10 cellular contexts compared by ENCODE assay signal in genomic region chr17:42139093-42139492, GRCh38. TPM values are rescaled to one million over a fixed set of nuclear protein-coding genes. Genes with fewer than 3 reads are reported as not detected.
"Had no signal": no experiment of that assay in that cellular context is flagged by ENCODE, and none has a peak within 500 bp of the region (broad histone marks: within the 10 kb centered on the region; RNA-seq: fewer than 3 reads in every experiment).

No MANE protein-coding gene starts in this region.

- DNase-seq: activated B cell treated with CpG ODN at 0.5 μM for 24 hours; activated CD4-positive, alpha-beta T cell treated with anti-CD3 and anti-CD28 coated beads, Interleukin-2, amount 10 ng/mL, durations not matched to agents 24 days and 14 days; activated naive CD4-positive, alpha-beta T cell treated with anti-CD3 and anti-CD28 coated beads, Interleukin-2, amount 50 U/mL, for 16 hours; activated T-cell treated with anti-CD3 and anti-CD28 coated beads for 4 hours; adrenal gland; stimulated activated naive B cell treated with anti-CD40 and anti-IgM and Interleukin-4, amounts not matched to agents 10 μg/mL and 1 μg/mL and 100 μg/mL, for 72 hours; T-helper 17 cell; upper lobe of right lung had no signal

- H3K9me3 ChIP-seq: adrenal gland, upper lobe of right lung had no signal

- H3K27me3 ChIP-seq: adrenal gland, upper lobe of right lung had no signal

- H3K9me3 Mint-ChIP-seq: activated B cell treated with CpG ODN at 0.5 μM for 24 hours; activated CD4-positive, alpha-beta T cell treated with anti-CD3 and anti-CD28 coated beads, Interleukin-2, amount 10 ng/mL, durations not matched to agents 24 days and 14 days; stimulated activated naive B cell treated with anti-CD40 and anti-IgM and Interleukin-4, amounts not matched to agents 10 μg/mL and 1 μg/mL and 100 μg/mL, for 72 hours had no signal

- H3K4me3 ChIP-seq: adrenal gland, upper lobe of right lung had no signal

- H2AFZ ChIP-seq: parathyroid adenoma had no signal

- ATAC-seq: stimulated activated naive B cell treated with anti-CD40 and anti-IgM and Interleukin-4, amounts not matched to agents 10 μg/mL and 1 μg/mL and 100 μg/mL, for 72 hours; T-helper 17 cell; upper lobe of right lung had no signal

- H3K4me3 Mint-ChIP-seq: activated B cell treated with CpG ODN at 0.5 μM for 24 hours; activated CD4-positive, alpha-beta T cell treated with anti-CD3 and anti-CD28 coated beads, Interleukin-2, amount 10 ng/mL, durations not matched to agents 24 days and 14 days; stimulated activated naive B cell treated with anti-CD40 and anti-IgM and Interleukin-4, amounts not matched to agents 10 μg/mL and 1 μg/mL and 100 μg/mL, for 72 hours; T-helper 17 cell had no signal

- H3K9ac ChIP-seq: parathyroid adenoma had no signal

- H3K27ac ChIP-seq: parathyroid adenoma had no signal

- H3K27ac Mint-ChIP-seq: activated B cell treated with CpG ODN at 0.5 μM for 24 hours; activated CD4-positive, alpha-beta T cell treated with anti-CD3 and anti-CD28 coated beads, Interleukin-2, amount 10 ng/mL, durations not matched to agents 24 days and 14 days; T-helper 17 cell had no signal

RNA-seq across cellular contexts. Expression of gene HSPB9, which starts 16.5 kb away (rescaled TPM):
- total RNA-seq: activated B cell treated with CpG ODN at 0.5 μM for 24 hours; activated CD4-positive, alpha-beta T cell treated with anti-CD3 and anti-CD28 coated beads, Interleukin-2, amount 10 ng/mL, durations not matched to agents 24 days and 14 days; T-helper 17 cell; upper lobe of right lung had no signal

RNA-seq across cellular contexts. Expression of gene ZNF385C, which starts 40.8 kb away (rescaled TPM):
- total RNA-seq: dermis blood vessel endothelial cell had no signal
